ENCODE assay signal across 1 cellular context in genomic region chr10:3835770-3836169, GRCh38.
TF ChIP-seq lines count a peak whose summit lies in the region.

No MANE protein-coding gene starts in this region.

TF ChIP-seq in IMR-90, 13 proteins besides CTCF, POLR2A, EP300 and RAD21 (continued from another document):
- TF ChIP-seq ELK1 (IDR thresholded peaks at IDR 0.05; ENCODE audit: borderline replicate concordance, low read depth, low read length) (no peak), NFE2L2 (IDR thresholded peaks at IDR 0.05; ENCODE audit: low read depth, low read length) (no peak), BHLHE40 (IDR thresholded peaks at IDR 0.05; ENCODE audit: low read depth, low read length) (no peak), CHD1 (IDR thresholded peaks at IDR 0.05; ENCODE audit: low read depth, low read length) (no peak), MXI1 (IDR thresholded peaks at IDR 0.05; ENCODE audit: borderline replicate concordance, low read depth, low read length) (no peak), USF2 (IDR thresholded peaks at IDR 0.05; ENCODE audit: low read depth, low read length) (no peak), FOS (IDR thresholded peaks at IDR 0.05; ENCODE audit: low read depth, low read length) (no peak), RFX5 (IDR thresholded peaks at IDR 0.05; ENCODE audit: low read depth, low read length) (no peak), MAZ (IDR thresholded peaks at IDR 0.05; ENCODE audit: borderline replicate concordance, low read depth, low read length) (no peak), SMC3 (IDR thresholded peaks at IDR 0.05; ENCODE audit: low read depth, low read length) (no peak)
